In genomic region chr1:64469614-64469976, GRCh38 we compare ENCODE assay signal across 1 cellular context.
TF ChIP-seq lines count a peak whose summit lies in the region.

No MANE protein-coding gene starts in this region.

TF ChIP-seq in IMR-90, 13 proteins besides CTCF, POLR2A, EP300 and RAD21 (continued from another document):
- TF ChIP-seq, protein P1, sequence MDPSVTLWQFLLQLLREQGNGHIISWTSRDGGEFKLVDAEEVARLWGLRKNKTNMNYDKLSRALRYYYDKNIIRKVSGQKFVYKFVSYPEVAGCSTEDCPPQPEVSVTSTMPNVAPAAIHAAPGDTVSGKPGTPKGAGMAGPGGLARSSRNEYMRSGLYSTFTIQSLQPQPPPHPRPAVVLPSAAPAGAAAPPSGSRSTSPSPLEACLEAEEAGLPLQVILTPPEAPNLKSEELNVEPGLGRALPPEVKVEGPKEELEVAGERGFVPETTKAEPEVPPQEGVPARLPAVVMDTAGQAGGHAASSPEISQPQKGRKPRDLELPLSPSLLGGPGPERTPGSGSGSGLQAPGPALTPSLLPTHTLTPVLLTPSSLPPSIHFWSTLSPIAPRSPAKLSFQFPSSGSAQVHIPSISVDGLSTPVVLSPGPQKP (IDR thresholded peaks at IDR 0.05; ENCODE audit: borderline replicate concordance, low read depth, low read length) = no peak
- TF ChIP-seq FOS (IDR thresholded peaks at IDR 0.05; ENCODE audit: low read depth, low read length) (no peak), RCOR1 (IDR thresholded peaks at IDR 0.05; ENCODE audit: insufficient replicate concordance, low read length) (no peak), CEBPB (IDR thresholded peaks at IDR 0.05; ENCODE audit: low read depth, low read length) (no peak)
TF ChIP-seq in IMR-90: peak in this region for 0.
